ENCODE assay signal across 22 cellular contexts in the genomic region with DNA sequence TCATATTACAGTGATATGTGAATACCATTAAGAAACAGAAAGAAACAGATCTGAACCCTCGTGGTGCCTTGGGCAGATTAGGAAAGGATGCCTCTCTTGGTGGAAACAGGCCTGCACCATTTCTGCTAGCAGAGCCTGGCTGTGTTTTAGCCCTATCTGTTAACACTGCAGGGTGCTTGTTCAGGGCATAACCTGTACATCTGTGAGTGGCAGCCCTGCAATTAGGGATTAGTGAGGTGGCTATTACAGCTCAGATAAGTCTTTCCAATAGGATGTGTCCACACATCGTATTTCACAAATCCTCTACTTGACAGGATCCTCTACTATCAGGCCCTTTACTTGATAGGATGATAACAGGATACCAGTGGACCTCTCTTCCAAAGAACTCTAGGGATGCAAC. TPM values are rescaled to one million over a fixed set of nuclear protein-coding genes. Genes with fewer than 3 reads are reported as not detected.
A peak's percentile ranks its signal among the peaks of the same experiment; 100 is the strongest.
DNase-seq lines count a peak whose midpoint lies in the region; TF ChIP-seq lines count a peak whose summit lies in the region.
"Had no signal": no experiment of that assay in that cellular context is flagged by ENCODE, and none has a peak within 500 bp of the region (broad histone marks: within the 10 kb centered on the region; RNA-seq: fewer than 3 reads in every experiment).

No MANE protein-coding gene starts in this region.

- H3K27me3 Mint-ChIP-seq in nephron progenitor cell (ENCODE audit: low read depth, poor library complexity) (no peaks in the 10 kb centered on the region), progenitor cell of endocrine pancreas (no peaks in the 10 kb centered on the region)
- H3K27me3 Mint-ChIP-seq: IgD-negative memory B cell, T-helper 17 cell had no signal

- H3K4me1 Mint-ChIP-seq in nephron progenitor cell (peaks cover 6% of the 10 kb centered on the region), progenitor cell of endocrine pancreas (ENCODE audit: low read depth) (no peaks in the 10 kb centered on the region)

- no peaks in the 10 kb centered on the region for H3K36me3 ChIP-seq in BE2C

- peak overlapping the region; percentile 97 for H3K27ac ChIP-seq in VCaP
- H3K27ac ChIP-seq: 22Rv1 had no signal

- H3K36me3 Mint-ChIP-seq in nephron progenitor cell (ENCODE audit: low read depth) (peaks cover 59% of the 10 kb centered on the region), progenitor cell of endocrine pancreas (ENCODE audit: insufficient read depth) (peaks cover 16% of the 10 kb centered on the region)

- TF ChIP-seq CTCF in VCaP (conservative IDR thresholded peaks at IDR 0.05) (no peak), nephron progenitor cell (IDR thresholded peaks at IDR 0.05) (no peak), progenitor cell of endocrine pancreas (IDR thresholded peaks at IDR 0.05; ENCODE audit: unreplicated experiment) (no peak), BE2C (IDR thresholded peaks at IDR 0.05; ENCODE audit: low read depth, low read length) (no peak)

- H3K27ac Mint-ChIP-seq in nephron progenitor cell (peak overlapping the region; percentile 44), progenitor cell of endocrine pancreas (no peak overlapping the region)
- H3K27ac Mint-ChIP-seq: CD14-positive monocyte had no signal

- H3K4me1 ChIP-seq in BE2C, result no peaks in the 10 kb centered on the region

- H3K4me3 ChIP-seq in BE2C (ENCODE audit: low read depth, low read length), result no peak overlapping the region

- in situ Hi-C loops in G401 (cut with HindIII; ENCODE audit: low sequenced_read_pairs), result no loop called here

- DNase-seq in NCI-H1417 (lab: John Stamatoyannopoulos, UW) (peak in 2 of 3 experiments; percentile 1 to 51), NCI-H1417 treated with DMSO at 0.1 percent for 48 hours (lab: John Stamatoyannopoulos, UW) (no peak), G401 (ENCODE audit: low spot score) (peak; percentile 89), nephron progenitor cell (no peak), progenitor cell of endocrine pancreas (ENCODE audit: low spot score, unreplicated experiment) (no peak), BE2C (no peak)
- DNase-seq in activated T-cell treated with anti-CD3 and anti-CD28 coated beads, Interleukin-2, amount 50 U/mL, for 1 hour, result no peak
- DNase-seq: AML-193, DMS 273 treated with DMSO at 0.1 percent for 48 hours, GDM1, NCI-H1092 treated with DMSO at 0.1 percent for 48 hours, NCI-H1694, NCI-H2107, NCI-H345, NCI-H526 treated with DMSO at 0.1 percent for 48 hours, PC-3, RPMI8226, T-helper 17 cell had no signal

- H3K9me3 Mint-ChIP-seq in nephron progenitor cell, result peaks cover 14% of the 10 kb centered on the region
- peaks cover 8% of the 10 kb centered on the region for H3K9me3 Mint-ChIP-seq in progenitor cell of endocrine pancreas (ENCODE audit: low read depth)

- no peaks in the 10 kb centered on the region for H3K27me3 ChIP-seq in BE2C

- no peaks in the 10 kb centered on the region for H3K9me3 ChIP-seq in BE2C

- H3K4me3 Mint-ChIP-seq in nephron progenitor cell (no peak overlapping the region), progenitor cell of endocrine pancreas (ENCODE audit: low read depth) (no peak overlapping the region)
- H3K4me3 Mint-ChIP-seq: CD14-positive monocyte, IgD-negative memory B cell, T-helper 17 cell had no signal

RNA-seq across cellular contexts. Expression of a gene that starts 12.0 kb away (rescaled TPM):
- total RNA-seq in G401 (2014; rRNA removed; shearing (Covaris generic)), result 83.4 and 84.3 TPM in 2 replicates
- total RNA-seq in progenitor cell of endocrine pancreas, result 36.9 and 40.2 TPM in 2 replicates
- polyA plus RNA-seq in BE2C (2012; ENCODE audit: insufficient read depth, insufficient read length, low read depth), result 17.3 TPM

RNA-seq across cellular contexts. Expression of a gene that starts 20.9 kb away (rescaled TPM):
- 41.1 and 45.8 TPM in 2 replicates for total RNA-seq in G401 (2014; rRNA removed; shearing (Covaris generic))
- 39.5 and 43.9 TPM in 2 replicates for total RNA-seq in progenitor cell of endocrine pancreas
- 16.0 TPM for polyA plus RNA-seq in BE2C (2012; ENCODE audit: insufficient read depth, insufficient read length, low read depth)

RNA-seq across cellular contexts. Expression of a gene that starts 30.7 kb away (rescaled TPM):
- 9.5 and 23.6 TPM in 2 replicates for total RNA-seq in G401 (2014; rRNA removed; shearing (Covaris generic))
- total RNA-seq in progenitor cell of endocrine pancreas, result 142 and 155 TPM in 2 replicates
- polyA plus RNA-seq in BE2C (2012; ENCODE audit: insufficient read depth, insufficient read length, low read depth), result 20.9 TPM

Comparison
In these comparisons a context has a peak if more than half of its experiments do, and no peak if none do; other contexts are left out.
1. DNase-seq: peak in NCI-H1417 (2 of 3) and G401 (single experiment); none in NCI-H1417 treated with DMSO at 0.1 percent for 48 hours (single experiment), nephron progenitor cell (single experiment), activated T-cell treated with anti-CD3 and anti-CD28 coated beads, Interleukin-2, amount 50 U/mL, for 1 hour (single experiment), progenitor cell of endocrine pancreas (single experiment) and BE2C (single experiment).